8 cellular contexts compared by ENCODE assay signal in the genomic region with DNA sequence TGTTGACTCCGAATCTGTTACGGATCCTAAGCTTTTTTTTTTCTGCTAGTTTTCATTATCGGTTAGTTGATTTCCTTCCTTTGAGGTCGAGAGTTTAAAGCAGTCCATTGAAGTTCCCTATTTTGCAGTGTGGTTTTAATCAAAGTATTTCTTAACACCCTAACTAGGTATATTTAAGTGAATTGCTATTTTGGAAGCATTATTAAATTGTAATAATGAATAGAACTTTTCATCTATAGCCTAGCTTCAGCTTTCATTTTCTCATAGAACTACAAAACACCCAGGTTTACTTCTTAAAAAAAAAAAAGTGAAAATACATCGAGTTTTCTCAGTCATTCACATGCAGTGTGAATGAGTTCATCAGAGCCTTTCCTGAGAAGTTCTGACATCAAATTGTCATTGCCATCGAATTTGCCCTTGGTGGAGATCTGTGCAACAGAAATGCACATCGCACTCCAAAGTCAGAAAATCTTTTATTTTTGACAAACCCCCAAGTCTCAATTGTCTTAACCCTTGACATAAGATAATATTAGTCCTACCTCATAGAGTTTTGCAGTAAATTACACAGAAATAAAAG. TPM values are rescaled to one million over a fixed set of nuclear protein-coding genes. Genes with fewer than 3 reads are reported as not detected.
DNase-seq lines count a peak whose midpoint lies in the region; ATAC-seq and TF ChIP-seq lines count a peak whose summit lies in the region.

No MANE protein-coding gene starts in this region.

- DNase-seq in SJCRH30, result no peak
- no peak for DNase-seq in esophagus muscularis mucosa (ENCODE audit: extremely low spot score)
- DNase-seq in skeletal muscle cell (ENCODE audit: low read depth), result no peak
- DNase-seq in omental fat pad (ENCODE audit: low spot score), result no peak
- DNase-seq in posterior cingulate gyrus, result no peak
- no peak for DNase-seq in SHP77 (lab: John Stamatoyannopoulos, UW)

- H3K36me3 ChIP-seq in SJCRH30 (no peaks in the 10 kb centered on the region), esophagus muscularis mucosa (no peaks in the 10 kb centered on the region)

- H3K4me3 ChIP-seq in SJCRH30 (peak overlapping the region; percentile 92), esophagus muscularis mucosa (peak overlapping the region; percentile 83 to 98 (median 94)), skeletal muscle cell (ENCODE audit: low read depth, low read length) (peak overlapping the region; percentile 83)

- peak; percentile 8 for ATAC-seq in GM21390 (IDR thresholded peaks at IDR 0.05; ENCODE audit: unreplicated experiment)
- ATAC-seq in omental fat pad (ENCODE audit: low FRiP score), result no peak

- H3K27me3 ChIP-seq in SJCRH30 (no peaks in the 10 kb centered on the region), esophagus muscularis mucosa (no peaks in the 10 kb centered on the region)

- no peak for TF ChIP-seq POLR2A in esophagus muscularis mucosa (IDR thresholded peaks at IDR 0.05; ENCODE audit: low read depth)

- H3K4me1 ChIP-seq in SJCRH30, result peaks cover 15% of the 10 kb centered on the region
- peaks cover 27 to 39% (median 34%) of the 10 kb centered on the region in 4 donors for H3K4me1 ChIP-seq in esophagus muscularis mucosa

- no peak for TF ChIP-seq EP300 in esophagus muscularis mucosa (IDR thresholded peaks at IDR 0.05)

- 0 out of 2 replicates have a peak, but pooled peaks cover 2% of the 10 kb centered on the region for H3K9me3 ChIP-seq in SJCRH30 (replicated peaks)
- H3K9me3 ChIP-seq in esophagus muscularis mucosa, result no peaks in the 10 kb centered on the region

- WGBS in esophagus muscularis mucosa, result 24% methylated on average over 7 of the region's 7 CpGs

- intact Hi-C loops in esophagus muscularis mucosa (cut with DNase I) (no loop called here), posterior cingulate gyrus (cut with DNase I) (loop anchor here (2.0 kb wide), 1 partner anchor 634 kb away; the partner anchor contains the start of gene H3-3A)

- TF ChIP-seq CTCF in 22Rv1 (IDR thresholded peaks at IDR 0.05), result no peak
- no peak for TF ChIP-seq CTCF in esophagus muscularis mucosa (IDR thresholded peaks at IDR 0.05)
- no peak for TF ChIP-seq CTCF in omental fat pad (IDR thresholded peaks at IDR 0.05)

- peak overlapping the region; percentile 71 for H3K27ac ChIP-seq in 22Rv1
- peak overlapping the region; percentile 72 for H3K27ac ChIP-seq in SJCRH30
- H3K27ac ChIP-seq in esophagus muscularis mucosa (replicated peaks in 1 of 4), result peak overlapping the region; percentile 93 to 98 (median 96)

RNA-seq across cellular contexts. Expression of gene LBR, which starts 1.1 kb away (rescaled TPM):
- 145 TPM in 2 replicates for total RNA-seq in SJCRH30 (2014; rRNA removed; shearing (Covaris generic))
- total RNA-seq in esophagus muscularis mucosa, result 100 to 1,000 TPM in 1 of 4 donors, 10 to 100 TPM in 3; 82.3 to 157 (median 85.1) TPM
- 10 to 100 TPM; 24.7 to 75.0 (median 46.5) TPM for total RNA-seq in omental fat pad
